In the genomic region with DNA sequence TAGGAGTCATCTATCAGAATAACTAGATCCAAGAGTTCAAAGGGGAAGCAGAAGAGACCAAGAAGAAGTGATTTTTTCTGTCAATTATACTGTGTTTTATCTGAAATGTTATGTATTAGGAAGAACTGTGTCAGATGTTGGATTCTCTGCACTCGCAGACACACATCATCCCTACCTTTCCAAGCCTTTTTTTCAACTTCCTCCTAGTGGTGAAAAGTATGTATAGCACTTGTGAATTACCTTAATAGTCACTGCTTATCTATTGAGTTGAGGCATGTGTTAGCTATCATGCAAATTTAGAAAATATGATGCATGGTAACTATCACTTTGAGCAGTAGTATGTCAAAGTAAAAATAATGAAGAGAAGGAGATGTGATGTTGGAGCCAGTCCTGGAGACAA, we compare ENCODE assay signal across 7 cellular contexts.
DNase-seq lines count a peak whose midpoint lies in the region; ATAC-seq and TF ChIP-seq lines count a peak whose summit lies in the region.
"Not testable (repeated sequence)": the region's sequence is repeated elsewhere in the genome, so short reads cannot be mapped to it uniquely, and the experiment has no call there.

No MANE protein-coding gene starts in this region.

- not testable (repeated sequence) for H3K27ac Mint-ChIP-seq in H9, nephron

- H3K79me2 ChIP-seq in H9 (ENCODE audit: insufficient read depth, low read length); hepatocyte: not testable (repeated sequence)

- H4K8ac ChIP-seq in H9 (replicated peaks; ENCODE audit: insufficient read length, low read depth, low read length) = not testable (repeated sequence)

- not testable (repeated sequence) for H3K4me3 Mint-ChIP-seq in H9, nephron

- not testable (repeated sequence) for H3K4me3 ChIP-seq in hepatocyte

- H3K9me3 Mint-ChIP-seq in H9, nephron: not testable (repeated sequence)

- peaks cover 10% of the 10 kb centered on the region in 2 experiments for H3K4me1 Mint-ChIP-seq in H9
- H3K4me1 Mint-ChIP-seq in nephron = not testable (repeated sequence)

- not testable (repeated sequence) for H2BK15ac ChIP-seq in H9 (ENCODE audit: low read depth, low read length)

- H3K23me2 ChIP-seq in H9 (ENCODE audit: insufficient read length, low read depth, low read length, poor library complexity, severe bottlenecking) = not testable (repeated sequence)

- not testable (repeated sequence) for H3K18ac ChIP-seq in H9 (ENCODE audit: insufficient read length, low read depth, low read length)

- peak; percentile 41; the same call in 2 of the 3 replicates for TF ChIP-seq CTCF in H9 (conservative IDR thresholded peaks at IDR 0.05)
- peak; percentile 5 for TF ChIP-seq CTCF in hepatocyte (IDR thresholded peaks at IDR 0.05; ENCODE audit: poor library complexity)
- TF ChIP-seq CTCF in nephron (IDR thresholded peaks at IDR 0.05; ENCODE audit: unreplicated experiment in 3 of 3) = peak in 2 of 3 experiments; percentile 8 to 19

- H3K4me2 ChIP-seq in H9 (ENCODE audit: insufficient read depth, insufficient read length, low read length); hepatocyte: not testable (repeated sequence)

- H2AFZ ChIP-seq in H9 (ENCODE audit: low read length); hepatocyte: not testable (repeated sequence)

- H3K4me1 ChIP-seq in H9 (ENCODE audit: insufficient read depth, low read length); hepatocyte (ENCODE audit: insufficient read depth): not testable (repeated sequence)

- not testable (repeated sequence) for H3K27ac ChIP-seq in H9 (ENCODE audit: insufficient read length, low read depth, low read length); hepatocyte

- not testable (repeated sequence) for H4K91ac ChIP-seq in H9 (ENCODE audit: insufficient read length, low read depth, low read length)

- H3K4ac ChIP-seq in H9 (ENCODE audit: low read depth, low read length) = not testable (repeated sequence)

- not testable (repeated sequence) for DNase-seq in H9; hepatocyte (ENCODE audit: low spot score)

- H3K9me3 ChIP-seq in H9 (ENCODE audit: control insufficient read depth, low read depth, low read length); hepatocyte (ENCODE audit: low read depth): not testable (repeated sequence)

- no CpG with 5 or more reads among the region's 1 CpG for WGBS in H9 (ENCODE audit: extremely low coverage, insufficient read length, low lambda C conversion rate)
- 76% methylated on average over 1 of the region's 1 CpG for WGBS in hepatocyte (ENCODE audit: low lambda C conversion rate, missing lambda C conversion rate)

- H3K36me3 ChIP-seq in hepatocyte (replicated peaks; ENCODE audit: insufficient read depth, low read depth) = not testable (repeated sequence)

- H2AK5ac ChIP-seq in H9 (ENCODE audit: insufficient read length, low read length) = not testable (repeated sequence)

- not testable (repeated sequence) for H2BK20ac ChIP-seq in H9 (ENCODE audit: low read depth, low read length, poor library complexity, severe bottlenecking)

- not testable (repeated sequence) for H3K27me3 ChIP-seq in H9 (ENCODE audit: insufficient read depth, low read length); hepatocyte

- H3K36me3 Mint-ChIP-seq in H9 (ENCODE audit: insufficient read depth in 1 of 3, low read depth in 3 of 3); nephron (ENCODE audit: low read depth): not testable (repeated sequence)

- H3K9ac ChIP-seq in H9 (ENCODE audit: extremely low read depth, insufficient read length, low read length) = not testable (repeated sequence)

- ATAC-seq in GM18868 (IDR thresholded peaks at IDR 0.05; ENCODE audit: unreplicated experiment) (peak; percentile 84), HG02870 (IDR thresholded peaks at IDR 0.05; ENCODE audit: unreplicated experiment) (peak; percentile 63), HG03565 (IDR thresholded peaks at IDR 0.05; ENCODE audit: unreplicated experiment) (peak; percentile 56), SK-N-SH treated with all-trans-retinoic acid at 6 μM for 48 hours (0 out of 3 replicates have a peak, but pooled peaks have one; percentile 47)

- H3K23ac ChIP-seq in H9 (ENCODE audit: insufficient read length, low read depth, low read length) = not testable (repeated sequence)

- not testable (repeated sequence) for H4K20me1 ChIP-seq in H9 (ENCODE audit: control insufficient read depth, insufficient read depth, insufficient read length); hepatocyte (ENCODE audit: insufficient read depth, poor library complexity, severe bottlenecking)

- not testable (repeated sequence) for H3K56ac ChIP-seq in H9 (ENCODE audit: insufficient read length, low read depth, low read length)

- H2BK12ac ChIP-seq in H9 (ENCODE audit: insufficient read length, low read depth, low read length) = not testable (repeated sequence)

- H3K79me1 ChIP-seq in H9 (ENCODE audit: insufficient read depth, low read depth, low read length, poor library complexity, severe bottlenecking) = not testable (repeated sequence)

- H3K27me3 Mint-ChIP-seq in H9 (ENCODE audit: low read depth); nephron (ENCODE audit: low read depth): not testable (repeated sequence)

- not testable (repeated sequence) for H4K5ac ChIP-seq in H9 (ENCODE audit: insufficient read length, low read depth, low read length)

- not testable (repeated sequence) for H2BK120ac ChIP-seq in H9 (ENCODE audit: low read depth, low read length, poor library complexity, severe bottlenecking)

- not testable (repeated sequence) for H2BK5ac ChIP-seq in H9 (ENCODE audit: insufficient read length, low read length)

- not testable (repeated sequence) for H3T11ph ChIP-seq in H9 (ENCODE audit: low read length)

- H3K9me2 ChIP-seq in hepatocyte (replicated peaks; ENCODE audit: insufficient read depth) = not testable (repeated sequence)

- not testable (repeated sequence) for H3K14ac ChIP-seq in H9 (ENCODE audit: insufficient read depth, low read length)
